Comparison of ENCODE assay signal across 1 cellular context in the genomic region with DNA sequence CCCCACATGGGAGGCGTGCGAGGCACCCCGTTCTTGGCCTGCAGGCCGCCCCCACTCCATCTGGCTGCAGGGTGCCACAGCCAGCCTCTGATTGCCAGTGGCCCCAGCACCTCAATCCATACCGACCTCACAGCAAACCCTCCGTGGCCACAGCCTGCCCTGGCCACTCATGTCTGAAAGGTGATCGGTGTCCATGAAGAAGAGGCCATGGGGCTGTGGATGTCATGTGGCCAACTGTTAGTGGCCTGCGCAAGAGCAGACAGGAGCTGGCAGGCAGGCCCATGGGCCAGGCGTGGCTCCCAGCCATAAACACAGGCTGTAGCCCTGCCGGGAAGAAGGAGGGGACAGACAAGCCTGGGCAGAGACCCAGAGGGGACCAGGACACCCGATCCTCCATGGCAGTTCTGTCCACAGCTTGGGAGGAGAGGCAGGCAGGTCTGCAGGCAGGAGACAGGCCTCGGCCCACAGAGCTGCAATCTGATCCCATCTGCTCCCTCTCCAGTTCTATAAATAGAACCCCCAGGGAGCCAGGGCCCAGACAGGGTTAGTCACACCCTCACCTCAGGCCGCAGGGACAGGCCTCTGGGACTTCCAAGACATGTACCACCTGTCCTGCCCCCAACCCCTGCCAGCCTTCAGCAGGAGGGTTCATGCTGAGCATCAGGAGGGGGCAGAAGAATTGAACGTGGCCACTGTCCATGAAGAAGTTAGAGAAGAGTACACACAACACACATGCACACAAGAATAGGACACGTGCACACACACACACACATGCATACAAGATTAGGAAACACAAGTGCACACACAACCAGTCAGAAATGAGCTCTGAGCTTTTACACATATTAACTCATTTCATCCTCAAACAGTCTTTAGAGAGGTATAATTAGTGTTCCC.
TF ChIP-seq lines count a peak whose summit lies in the region.

No MANE protein-coding gene starts in this region.

TF ChIP-seq in GM23338, 12 proteins besides CTCF, POLR2A, EP300 and RAD21 (continued from another document):
- TF ChIP-seq, protein P1, sequence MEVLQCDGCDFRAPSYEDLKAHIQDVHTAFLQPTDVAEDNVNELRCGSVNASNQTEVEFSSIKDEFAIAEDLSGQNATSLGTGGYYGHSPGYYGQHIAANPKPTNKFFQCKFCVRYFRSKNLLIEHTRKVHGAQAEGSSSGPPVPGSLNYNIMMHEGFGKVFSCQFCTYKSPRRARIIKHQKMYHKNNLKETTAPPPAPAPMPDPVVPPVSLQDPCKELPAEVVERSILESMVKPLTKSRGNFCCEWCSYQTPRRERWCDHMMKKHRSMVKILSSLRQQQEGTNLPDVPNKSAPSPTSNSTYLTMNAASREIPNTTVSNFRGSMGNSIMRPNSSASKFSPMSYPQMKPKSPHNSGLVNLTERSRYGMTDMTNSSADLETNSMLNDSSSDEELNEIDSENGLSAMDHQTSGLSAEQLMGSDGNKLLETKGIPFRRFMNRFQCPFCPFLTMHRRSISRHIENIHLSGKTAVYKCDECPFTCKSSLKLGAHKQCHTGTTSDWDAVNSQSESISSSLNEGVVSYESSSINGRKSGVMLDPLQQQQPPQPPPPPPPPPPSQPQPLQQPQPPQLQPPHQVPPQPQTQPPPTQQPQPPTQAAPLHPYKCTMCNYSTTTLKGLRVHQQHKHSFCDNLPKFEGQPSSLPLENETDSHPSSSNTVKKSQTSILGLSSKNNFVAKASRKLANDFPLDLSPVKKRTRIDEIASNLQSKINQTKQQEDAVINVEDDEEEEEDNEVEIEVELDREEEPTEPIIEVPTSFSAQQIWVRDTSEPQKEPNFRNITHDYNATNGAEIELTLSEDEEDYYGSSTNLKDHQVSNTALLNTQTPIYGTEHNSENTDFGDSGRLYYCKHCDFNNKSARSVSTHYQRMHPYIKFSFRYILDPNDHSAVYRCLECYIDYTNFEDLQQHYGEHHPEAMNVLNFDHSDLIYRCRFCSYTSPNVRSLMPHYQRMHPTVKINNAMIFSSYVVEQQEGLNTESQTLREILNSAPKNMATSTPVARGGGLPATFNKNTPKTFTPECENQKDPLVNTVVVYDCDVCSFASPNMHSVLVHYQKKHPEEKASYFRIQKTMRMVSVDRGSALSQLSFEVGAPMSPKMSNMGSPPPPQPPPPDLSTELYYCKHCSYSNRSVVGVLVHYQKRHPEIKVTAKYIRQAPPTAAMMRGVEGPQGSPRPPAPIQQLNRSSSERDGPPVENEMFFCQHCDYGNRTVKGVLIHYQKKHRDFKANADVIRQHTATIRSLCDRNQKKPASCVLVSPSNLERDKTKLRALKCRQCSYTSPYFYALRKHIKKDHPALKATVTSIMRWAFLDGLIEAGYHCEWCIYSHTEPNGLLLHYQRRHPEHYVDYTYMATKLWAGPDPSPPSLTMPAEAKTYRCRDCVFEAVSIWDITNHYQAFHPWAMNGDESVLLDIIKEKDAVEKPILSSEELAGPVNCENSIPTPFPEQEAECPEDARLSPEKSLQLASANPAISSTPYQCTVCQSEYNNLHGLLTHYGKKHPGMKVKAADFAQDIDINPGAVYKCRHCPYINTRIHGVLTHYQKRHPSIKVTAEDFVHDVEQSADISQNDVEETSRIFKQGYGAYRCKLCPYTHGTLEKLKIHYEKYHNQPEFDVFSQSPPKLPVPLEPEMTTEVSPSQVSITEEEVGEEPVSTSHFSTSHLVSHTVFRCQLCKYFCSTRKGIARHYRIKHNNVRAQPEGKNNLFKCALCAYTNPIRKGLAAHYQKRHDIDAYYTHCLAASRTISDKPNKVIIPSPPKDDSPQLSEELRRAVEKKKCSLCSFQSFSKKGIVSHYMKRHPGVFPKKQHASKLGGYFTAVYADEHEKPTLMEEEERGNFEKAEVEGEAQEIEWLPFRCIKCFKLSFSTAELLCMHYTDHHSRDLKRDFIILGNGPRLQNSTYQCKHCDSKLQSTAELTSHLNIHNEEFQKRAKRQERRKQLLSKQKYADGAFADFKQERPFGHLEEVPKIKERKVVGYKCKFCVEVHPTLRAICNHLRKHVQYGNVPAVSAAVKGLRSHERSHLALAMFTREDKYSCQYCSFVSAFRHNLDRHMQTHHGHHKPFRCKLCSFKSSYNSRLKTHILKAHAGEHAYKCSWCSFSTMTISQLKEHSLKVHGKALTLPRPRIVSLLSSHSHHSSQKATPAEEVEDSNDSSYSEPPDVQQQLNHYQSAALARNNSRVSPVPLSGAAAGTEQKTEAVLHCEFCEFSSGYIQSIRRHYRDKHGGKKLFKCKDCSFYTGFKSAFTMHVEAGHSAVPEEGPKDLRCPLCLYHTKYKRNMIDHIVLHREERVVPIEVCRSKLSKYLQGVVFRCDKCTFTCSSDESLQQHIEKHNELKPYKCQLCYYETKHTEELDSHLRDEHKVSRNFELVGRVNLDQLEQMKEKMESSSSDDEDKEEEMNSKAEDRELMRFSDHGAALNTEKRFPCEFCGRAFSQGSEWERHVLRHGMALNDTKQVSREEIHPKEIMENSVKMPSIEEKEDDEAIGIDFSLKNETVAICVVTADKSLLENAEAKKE (CRISPR knock-in tag; IDR thresholded peaks at IDR 0.05): no peak
- TF ChIP-seq JUNB (IDR thresholded peaks at IDR 0.05; ENCODE audit: unreplicated experiment) (no peak), ZNF331 (CRISPR knock-in tag; IDR thresholded peaks at IDR 0.05; ENCODE audit: low read depth) (no peak), EZH2phosphoT487 (IDR thresholded peaks at IDR 0.05; ENCODE audit: unreplicated experiment) (no peak), NANOG (IDR thresholded peaks at IDR 0.05; ENCODE audit: borderline replicate concordance) (no peak), STAT1 (IDR thresholded peaks at IDR 0.05; ENCODE audit: unreplicated experiment) (no peak), CREB1 (CRISPR knock-in tag; IDR thresholded peaks at IDR 0.05; ENCODE audit: low read depth) (no peak), POLR2AphosphoS5 (IDR thresholded peaks at IDR 0.05; ENCODE audit: low read depth) (no peak)
- TF ChIP-seq, protein P2, sequence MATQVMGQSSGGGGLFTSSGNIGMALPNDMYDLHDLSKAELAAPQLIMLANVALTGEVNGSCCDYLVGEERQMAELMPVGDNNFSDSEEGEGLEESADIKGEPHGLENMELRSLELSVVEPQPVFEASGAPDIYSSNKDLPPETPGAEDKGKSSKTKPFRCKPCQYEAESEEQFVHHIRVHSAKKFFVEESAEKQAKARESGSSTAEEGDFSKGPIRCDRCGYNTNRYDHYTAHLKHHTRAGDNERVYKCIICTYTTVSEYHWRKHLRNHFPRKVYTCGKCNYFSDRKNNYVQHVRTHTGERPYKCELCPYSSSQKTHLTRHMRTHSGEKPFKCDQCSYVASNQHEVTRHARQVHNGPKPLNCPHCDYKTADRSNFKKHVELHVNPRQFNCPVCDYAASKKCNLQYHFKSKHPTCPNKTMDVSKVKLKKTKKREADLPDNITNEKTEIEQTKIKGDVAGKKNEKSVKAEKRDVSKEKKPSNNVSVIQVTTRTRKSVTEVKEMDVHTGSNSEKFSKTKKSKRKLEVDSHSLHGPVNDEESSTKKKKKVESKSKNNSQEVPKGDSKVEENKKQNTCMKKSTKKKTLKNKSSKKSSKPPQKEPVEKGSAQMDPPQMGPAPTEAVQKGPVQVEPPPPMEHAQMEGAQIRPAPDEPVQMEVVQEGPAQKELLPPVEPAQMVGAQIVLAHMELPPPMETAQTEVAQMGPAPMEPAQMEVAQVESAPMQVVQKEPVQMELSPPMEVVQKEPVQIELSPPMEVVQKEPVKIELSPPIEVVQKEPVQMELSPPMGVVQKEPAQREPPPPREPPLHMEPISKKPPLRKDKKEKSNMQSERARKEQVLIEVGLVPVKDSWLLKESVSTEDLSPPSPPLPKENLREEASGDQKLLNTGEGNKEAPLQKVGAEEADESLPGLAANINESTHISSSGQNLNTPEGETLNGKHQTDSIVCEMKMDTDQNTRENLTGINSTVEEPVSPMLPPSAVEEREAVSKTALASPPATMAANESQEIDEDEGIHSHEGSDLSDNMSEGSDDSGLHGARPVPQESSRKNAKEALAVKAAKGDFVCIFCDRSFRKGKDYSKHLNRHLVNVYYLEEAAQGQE (IDR thresholded peaks at IDR 0.05; ENCODE audit: unreplicated experiment): no peak
- TF ChIP-seq, protein P3, sequence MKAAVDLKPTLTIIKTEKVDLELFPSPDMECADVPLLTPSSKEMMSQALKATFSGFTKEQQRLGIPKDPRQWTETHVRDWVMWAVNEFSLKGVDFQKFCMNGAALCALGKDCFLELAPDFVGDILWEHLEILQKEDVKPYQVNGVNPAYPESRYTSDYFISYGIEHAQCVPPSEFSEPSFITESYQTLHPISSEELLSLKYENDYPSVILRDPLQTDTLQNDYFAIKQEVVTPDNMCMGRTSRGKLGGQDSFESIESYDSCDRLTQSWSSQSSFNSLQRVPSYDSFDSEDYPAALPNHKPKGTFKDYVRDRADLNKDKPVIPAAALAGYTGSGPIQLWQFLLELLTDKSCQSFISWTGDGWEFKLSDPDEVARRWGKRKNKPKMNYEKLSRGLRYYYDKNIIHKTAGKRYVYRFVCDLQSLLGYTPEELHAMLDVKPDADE (IDR thresholded peaks at IDR 0.05): no peak
